ENCODE assay signal across 8 cellular contexts in the genomic region with DNA sequence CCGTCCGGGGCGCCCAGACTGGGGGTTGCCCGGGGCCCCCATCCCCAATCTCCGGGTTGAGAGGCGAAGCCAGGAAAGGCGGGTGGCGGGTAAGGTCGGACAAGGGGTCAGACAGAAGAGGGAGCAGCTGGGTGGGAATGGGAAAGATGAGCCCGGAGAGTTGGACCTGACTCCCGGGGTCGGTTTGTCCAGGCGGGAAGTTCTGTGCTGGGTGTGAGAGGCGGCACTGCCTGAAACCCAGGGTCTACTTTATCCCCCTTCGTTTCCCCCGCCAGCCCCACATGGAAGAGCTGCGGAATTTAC. TPM values are rescaled to one million over a fixed set of nuclear protein-coding genes. Genes with fewer than 3 reads are reported as not detected.
DNase-seq lines count a peak whose midpoint lies in the region; ATAC-seq, FAIRE-seq and TF ChIP-seq lines count a peak whose summit lies in the region.

No MANE protein-coding gene starts in this region.

- H3K4me2 ChIP-seq in keratinocyte (ENCODE audit: control insufficient read depth, extremely low read depth, insufficient read depth, low read depth, low read length), result peak overlapping the region; percentile 93

- peaks cover 29% of the 10 kb centered on the region for H3K4me1 Mint-ChIP-seq in T-helper 1 cell treated with Interleukin-12 subunit alpha and Interleukin-12 subunit beta and Interleukin-4 antibody, amounts not matched to agents 30 μg/mL and 1 μg/mL, for 36 hours (ENCODE audit: low read depth)
- H3K4me1 Mint-ChIP-seq in activated naive CD8-positive, alpha-beta T cell (ENCODE audit: low read depth), result peaks cover 20% of the 10 kb centered on the region

- H3K27me3 ChIP-seq in keratinocyte (ENCODE audit: control insufficient read depth, extremely low read depth, insufficient read depth, low read length) (no peaks in the 10 kb centered on the region), suprapubic skin (no peaks in the 10 kb centered on the region)

- H3K27me3 Mint-ChIP-seq in T-helper 1 cell treated with Interleukin-12 subunit alpha and Interleukin-12 subunit beta and Interleukin-4 antibody, amounts not matched to agents 30 μg/mL and 1 μg/mL, for 36 hours (ENCODE audit: low read depth), result no peaks in the 10 kb centered on the region
- H3K27me3 Mint-ChIP-seq in activated naive CD8-positive, alpha-beta T cell, result no peaks in the 10 kb centered on the region

- TF ChIP-seq CTCF in keratinocyte (optimal IDR thresholded peaks at IDR 0.05 in 1 of 3, IDR thresholded peaks at IDR 0.05 in 1 of 3, conservative IDR thresholded peaks at IDR 0.05 in 1 of 3; ENCODE audit: extremely low read depth in 1 of 3, insufficient read depth in 2 of 3, low read length in 3 of 3), result no peak
- no peak for TF ChIP-seq CTCF in suprapubic skin (IDR thresholded peaks at IDR 0.05)

- H3K27ac ChIP-seq in keratinocyte (ENCODE audit: control insufficient read depth, insufficient read depth, low read length) (peak overlapping the region; percentile 95), suprapubic skin (peak overlapping the region; percentile 92)

- DNase-seq in T-helper 1 cell (no peak), keratinocyte (ENCODE audit: low read depth, low spot score) (no peak), suprapubic skin (ENCODE audit: low spot score in 2 of 2) (no peak), activated gamma-delta T cell (lab: John Stamatoyannopoulos, UW) (no peak)

- no peak for TF ChIP-seq POLR2A in suprapubic skin (IDR thresholded peaks at IDR 0.05)

- H3K27ac Mint-ChIP-seq in T-helper 1 cell treated with Interleukin-12 subunit alpha and Interleukin-12 subunit beta and Interleukin-4 antibody, amounts not matched to agents 30 μg/mL and 1 μg/mL, for 36 hours, result peak overlapping the region; percentile 69
- H3K27ac Mint-ChIP-seq in activated naive CD8-positive, alpha-beta T cell, result peak overlapping the region; percentile 64

- TF ChIP-seq EP300 in suprapubic skin (IDR thresholded peaks at IDR 0.05), result no peak

- H2AFZ ChIP-seq in keratinocyte (ENCODE audit: control insufficient read depth, low read length), result no peak overlapping the region

- no peak for FAIRE-seq in keratinocyte (lab: Jason Lieb, UNC)

- no peaks in the 10 kb centered on the region for H3K9me3 Mint-ChIP-seq in T-helper 1 cell treated with Interleukin-12 subunit alpha and Interleukin-12 subunit beta and Interleukin-4 antibody, amounts not matched to agents 30 μg/mL and 1 μg/mL, for 36 hours
- H3K9me3 Mint-ChIP-seq in activated naive CD8-positive, alpha-beta T cell (ENCODE audit: low read depth), result no peaks in the 10 kb centered on the region

- no peaks in the 10 kb centered on the region for H3K36me3 Mint-ChIP-seq in T-helper 1 cell treated with Interleukin-12 subunit alpha and Interleukin-12 subunit beta and Interleukin-4 antibody, amounts not matched to agents 30 μg/mL and 1 μg/mL, for 36 hours (ENCODE audit: low read depth)
- no peaks in the 10 kb centered on the region for H3K36me3 Mint-ChIP-seq in activated naive CD8-positive, alpha-beta T cell

- H3K9me3 ChIP-seq in keratinocyte (ENCODE audit: control insufficient read depth, low read depth, low read length) (no peaks in the 10 kb centered on the region), suprapubic skin (no peaks in the 10 kb centered on the region)

- H4K20me1 ChIP-seq in keratinocyte (ENCODE audit: control insufficient read depth, extremely low read depth, insufficient read depth, low read length), result no peaks in the 10 kb centered on the region

- H3K9me1 ChIP-seq in keratinocyte (ENCODE audit: control insufficient read depth, extremely low read depth, insufficient read depth, low read length), result peaks cover 4% of the 10 kb centered on the region

- H3K4me3 Mint-ChIP-seq in T-helper 1 cell treated with Interleukin-12 subunit alpha and Interleukin-12 subunit beta and Interleukin-4 antibody, amounts not matched to agents 30 μg/mL and 1 μg/mL, for 36 hours, result peak overlapping the region; percentile 97
- peak overlapping the region; percentile 84 for H3K4me3 Mint-ChIP-seq in activated naive CD8-positive, alpha-beta T cell

- H3K36me3 ChIP-seq in keratinocyte (ENCODE audit: control insufficient read depth in 2 of 2, extremely low read depth in 1 of 2, insufficient read depth in 2 of 2, low read length in 2 of 2) (peaks cover 5 to 16% of the 10 kb centered on the region in 2 experiments), suprapubic skin (peaks cover 21% of the 10 kb centered on the region)

- no peak for ATAC-seq in GM21786 (IDR thresholded peaks at IDR 0.05; ENCODE audit: unreplicated experiment)
- no peak for ATAC-seq in HG03439 (IDR thresholded peaks at IDR 0.05; ENCODE audit: unreplicated experiment)

- H3K9ac ChIP-seq in keratinocyte (ENCODE audit: control insufficient read depth, extremely low read depth, insufficient read depth, low read length), result peak overlapping the region; percentile 77

- 0% methylated on average over 11 of the region's 17 CpGs for WGBS in suprapubic skin

- peaks cover 31% of the 10 kb centered on the region for H3K79me2 ChIP-seq in keratinocyte (ENCODE audit: control insufficient read depth, insufficient read depth, low read length)

- dilution Hi-C loops in keratinocyte (cut with MboI; ENCODE audit: extremely low pct_ligation_motif_present, low sequenced_read_pairs), result no loop called here

- H3K4me1 ChIP-seq in keratinocyte (ENCODE audit: control insufficient read depth, extremely low read depth, insufficient read depth, low read length), result peaks cover 43% of the 10 kb centered on the region
- H3K4me1 ChIP-seq in suprapubic skin, result peaks cover 65% of the 10 kb centered on the region

- H3K4me3 ChIP-seq in keratinocyte (ENCODE audit: control insufficient read depth in 2 of 3, extremely low read depth in 1 of 3, insufficient read depth in 2 of 3, low read depth in 1 of 3, low read length in 3 of 3) (peak overlapping the region; percentile 67 to 81 (median 70)), suprapubic skin (peak overlapping the region; percentile 76)

RNA-seq across cellular contexts. Expression of a gene that starts 0.7 kb away (rescaled TPM):
- polyA plus RNA-seq in keratinocyte, result 33.8 to 49.5 TPM (median 45.7 TPM) in 3 replicates
- polyA plus RNA-seq in keratinocyte (2011; ENCODE audit: low read depth), result 6.7 TPM
- polyA plus RNA-seq in keratinocyte (2011; cell fraction: cytosol; rRNA removed), result 15.6 and 34.0 TPM in 2 replicates
- 105 and 130 TPM in 2 replicates for polyA plus RNA-seq in keratinocyte (2011; cell fraction: nucleus; rRNA removed)
- 37.6 and 80.4 TPM in 2 replicates for polyA plus RNA-seq in keratinocyte (2012; ENCODE audit: low replicate concordance)
- polyA minus RNA-seq in keratinocyte, result 32.3 to 150 TPM (median 64.9 TPM) in 3 replicates
- 40.5 TPM for polyA minus RNA-seq in keratinocyte (2011; cell fraction: cytosol; rRNA and poly(A)+ RNA removed)
- 56.5 and 72.0 TPM in 2 replicates for polyA minus RNA-seq in keratinocyte (2011; cell fraction: nucleus; rRNA and poly(A)+ RNA removed)
- 10 to 100 TPM; 31.9 to 78.7 (median 59.7) TPM for total RNA-seq in suprapubic skin

RNA-seq across cellular contexts. Expression of a gene that starts 2.4 kb away (rescaled TPM):
- 19.3 to 26.3 TPM (median 22.8 TPM) in 3 replicates for polyA plus RNA-seq in keratinocyte
- polyA plus RNA-seq in keratinocyte (2011; ENCODE audit: low read depth), result 3.8 TPM
- polyA plus RNA-seq in keratinocyte (2011; cell fraction: cytosol; rRNA removed), result 20.2 and 28.1 TPM in 2 replicates
- 13.9 and 16.9 TPM in 2 replicates for polyA plus RNA-seq in keratinocyte (2011; cell fraction: nucleus; rRNA removed)
- polyA plus RNA-seq in keratinocyte (2012; ENCODE audit: low replicate concordance), result 11.2 and 16.9 TPM in 2 replicates
- polyA minus RNA-seq in keratinocyte, result 16.2 to 31.8 TPM (median 29.6 TPM) in 3 replicates
- 15.9 TPM for polyA minus RNA-seq in keratinocyte (2011; cell fraction: cytosol; rRNA and poly(A)+ RNA removed)
- 6.0 and 14.3 TPM in 2 replicates for polyA minus RNA-seq in keratinocyte (2011; cell fraction: nucleus; rRNA and poly(A)+ RNA removed)
- 10 to 100 TPM in 3 of 4 donors, 1 to 10 TPM in 1; 7.7 to 14.7 (median 13.4) TPM for total RNA-seq in suprapubic skin

RNA-seq across cellular contexts. Expression of a gene that starts 11.7 kb away (rescaled TPM):
- 0.24 to 0.97 TPM (median 0.35 TPM) in 3 replicates for polyA plus RNA-seq in keratinocyte
- polyA plus RNA-seq in keratinocyte (2011; ENCODE audit: low read depth), result 0.69 TPM
- polyA plus RNA-seq in keratinocyte (2011; cell fraction: cytosol; rRNA removed), result 0.29 and 0.60 TPM in 2 replicates
- polyA plus RNA-seq in keratinocyte (2011; cell fraction: nucleus; rRNA removed), result 6.0 and 9.8 TPM in 2 replicates
- polyA plus RNA-seq in keratinocyte (2012; ENCODE audit: low replicate concordance), result 0.92 and 4.3 TPM in 2 replicates
- 0.79 to 1.2 TPM in 2 of 3 replicates, not detected in the other for polyA minus RNA-seq in keratinocyte
- not detected for polyA minus RNA-seq in keratinocyte (2011; cell fraction: cytosol; rRNA and poly(A)+ RNA removed)
- polyA minus RNA-seq in keratinocyte (2011; cell fraction: nucleus; rRNA and poly(A)+ RNA removed), result 2.3 and 4.3 TPM in 2 replicates
- total RNA-seq in suprapubic skin, result 1 to 10 TPM; 2.6 to 8.7 (median 4.1) TPM

RNA-seq across cellular contexts. Expression of a gene that starts 20.5 kb away (rescaled TPM):
- 27.2 to 39.3 TPM (median 31.4 TPM) in 3 replicates for polyA plus RNA-seq in keratinocyte
- polyA plus RNA-seq in keratinocyte (2011; ENCODE audit: low read depth), result 4.9 TPM
- polyA plus RNA-seq in keratinocyte (2011; cell fraction: cytosol; rRNA removed), result 24.1 and 41.9 TPM in 2 replicates
- polyA plus RNA-seq in keratinocyte (2011; cell fraction: nucleus; rRNA removed), result 79.8 and 106 TPM in 2 replicates
- 38.7 and 40.3 TPM in 2 replicates for polyA plus RNA-seq in keratinocyte (2012; ENCODE audit: low replicate concordance)
- 24.6 to 70.6 TPM (median 30.1 TPM) in 3 replicates for polyA minus RNA-seq in keratinocyte
- polyA minus RNA-seq in keratinocyte (2011; cell fraction: cytosol; rRNA and poly(A)+ RNA removed), result 36.4 TPM
- polyA minus RNA-seq in keratinocyte (2011; cell fraction: nucleus; rRNA and poly(A)+ RNA removed), result 25.5 and 28.4 TPM in 2 replicates
- total RNA-seq in suprapubic skin, result 100 to 1,000 TPM in 2 of 4 donors, 10 to 100 TPM in 2; 76.8 to 102 (median 90.9) TPM

RNA-seq across cellular contexts. Expression of a gene that starts 23.2 kb away (rescaled TPM):
- polyA plus RNA-seq in keratinocyte, result 12.2 to 22.3 TPM (median 14.6 TPM) in 3 replicates
- polyA plus RNA-seq in keratinocyte (2011; ENCODE audit: low read depth), result 1.4 TPM
- polyA plus RNA-seq in keratinocyte (2011; cell fraction: cytosol; rRNA removed), result 15.8 and 29.4 TPM in 2 replicates
- polyA plus RNA-seq in keratinocyte (2011; cell fraction: nucleus; rRNA removed), result 17.7 and 28.5 TPM in 2 replicates
- polyA plus RNA-seq in keratinocyte (2012; ENCODE audit: low replicate concordance), result 19.0 and 37.5 TPM in 2 replicates
- polyA minus RNA-seq in keratinocyte, result 5.0 to 12.6 TPM (median 5.1 TPM) in 3 replicates
- 39.3 TPM for polyA minus RNA-seq in keratinocyte (2011; cell fraction: cytosol; rRNA and poly(A)+ RNA removed)
- polyA minus RNA-seq in keratinocyte (2011; cell fraction: nucleus; rRNA and poly(A)+ RNA removed), result 3.8 and 5.9 TPM in 2 replicates
- total RNA-seq in suprapubic skin, result 10 to 100 TPM; 32.5 to 50.3 (median 45.7) TPM
